ENCODE assay signal across 1 cellular context in the genomic region with DNA sequence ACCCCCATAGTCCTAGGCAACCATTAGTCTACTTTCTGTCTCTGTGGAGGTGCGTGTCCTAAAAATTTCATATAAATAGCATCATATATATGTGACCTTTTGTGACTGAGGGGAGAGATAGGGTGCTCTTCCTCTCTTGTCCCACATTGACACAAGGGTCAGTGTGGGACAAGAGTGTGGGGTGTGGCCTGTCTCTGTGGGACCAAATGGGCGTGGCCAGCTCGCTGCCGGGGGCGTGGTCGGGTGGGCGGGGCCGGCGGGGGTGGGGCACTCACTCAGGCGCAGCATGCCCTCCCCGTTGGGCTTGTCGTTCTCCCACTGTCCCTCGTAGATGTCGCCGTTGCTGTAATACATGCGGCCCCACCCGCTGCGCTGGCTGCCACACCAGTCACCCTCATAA.
TF ChIP-seq lines count a peak whose summit lies in the region.

No MANE protein-coding gene starts in this region.

TF ChIP-seq in GM23338, 12 proteins besides CTCF, POLR2A, EP300 and RAD21:
- no peak for TF ChIP-seq EZH2phosphoT487 (IDR thresholded peaks at IDR 0.05; ENCODE audit: unreplicated experiment)
TF ChIP-seq in GM23338: peak in this region for 0.
